Comparison of ENCODE assay signal across 15 cellular contexts in genomic region chr1:101280942-101281654, GRCh38. TPM values are rescaled to one million over a fixed set of nuclear protein-coding genes. Genes with fewer than 3 reads are reported as not detected.
DNase-seq lines count a peak whose midpoint lies in the region; ATAC-seq and TF ChIP-seq lines count a peak whose summit lies in the region.
"Had no signal": no experiment of that assay in that cellular context is flagged by ENCODE, and none has a peak within 500 bp of the region (broad histone marks: within the 10 kb centered on the region; RNA-seq: fewer than 3 reads in every experiment).

No MANE protein-coding gene starts in this region.

- H3K36me3 Mint-ChIP-seq in activated CD8-positive, alpha-beta memory T cell treated with anti-CD3 and anti-CD28 coated beads, Interleukin-2, amount 10 ng/mL, durations not matched to agents 7 days and 5 days: peaks cover 6% of the 10 kb centered on the region
- no peaks in the 10 kb centered on the region for H3K36me3 Mint-ChIP-seq in CD8-positive, alpha-beta memory T cell
- H3K36me3 Mint-ChIP-seq in central memory CD8-positive, alpha-beta T cell (ENCODE audit: insufficient read depth): peaks cover 5% of the 10 kb centered on the region
- peaks cover 6% of the 10 kb centered on the region for H3K36me3 Mint-ChIP-seq in stimulated activated effector memory CD8-positive, alpha-beta T cell treated with anti-CD3 and anti-CD28 coated beads, Interleukin-12 subunit alpha, Interleukin-12 subunit beta, amount 100 ng/mL, for 72 hours

- H3K4me1 ChIP-seq in CD8-positive, alpha-beta memory T cell (ENCODE audit: insufficient read depth, low read length): peaks cover 98% of the 10 kb centered on the region
- H3K4me1 ChIP-seq in hepatocyte (ENCODE audit: insufficient read depth): peaks cover 19% of the 10 kb centered on the region

- H3K79me2 ChIP-seq in hepatocyte: no peaks in the 10 kb centered on the region

- WGBS in hepatocyte (ENCODE audit: low lambda C conversion rate, missing lambda C conversion rate): 90% methylated on average over 4 of the region's 4 CpGs

- no peak for TF ChIP-seq CTCF in hepatocyte (IDR thresholded peaks at IDR 0.05; ENCODE audit: poor library complexity)

- peaks cover 3% of the 10 kb centered on the region for H3K9me3 Mint-ChIP-seq in activated CD8-positive, alpha-beta memory T cell treated with anti-CD3 and anti-CD28 coated beads, Interleukin-2, amount 10 ng/mL, durations not matched to agents 7 days and 5 days (ENCODE audit: low read depth)
- no peaks in the 10 kb centered on the region for H3K9me3 Mint-ChIP-seq in CD8-positive, alpha-beta memory T cell
- no peaks in the 10 kb centered on the region for H3K9me3 Mint-ChIP-seq in central memory CD8-positive, alpha-beta T cell
- no peaks in the 10 kb centered on the region for H3K9me3 Mint-ChIP-seq in stimulated activated effector memory CD8-positive, alpha-beta T cell treated with anti-CD3 and anti-CD28 coated beads, Interleukin-12 subunit alpha, Interleukin-12 subunit beta, amount 100 ng/mL, for 72 hours

- DNase-seq in activated CD8-positive, alpha-beta memory T cell treated with anti-CD3 and anti-CD28 coated beads, Interleukin-2, amount 10 ng/mL, durations not matched to agents 7 days and 5 days: no peak
- DNase-seq in activated CD8-positive, alpha-beta memory T cell treated with anti-CD3 and anti-CD28 coated beads, Interleukin-2, amount 50 U/mL, for 48 hours: no peak
- DNase-seq in CD8-positive, alpha-beta memory T cell: no peak
- DNase-seq in central memory CD8-positive, alpha-beta T cell (ENCODE audit: low spot score in 2 of 2): no peak
- no peak for DNase-seq in stimulated activated effector memory CD8-positive, alpha-beta T cell treated with anti-CD3 and anti-CD28 coated beads, Interleukin-12 subunit alpha, Interleukin-12 subunit beta, amount 100 ng/mL, for 72 hours (ENCODE audit: low spot score in 2 of 2)
- DNase-seq in RKO (ENCODE audit: low spot score): no peak
- no peak for DNase-seq in hepatocyte (ENCODE audit: low spot score)
- DNase-seq: AML-193, Karpas-422, NCI-H1105 treated with DMSO at 0.1 percent for 48 hours, NCI-H187, NCI-H748 treated with DMSO at 0.1 percent for 48 hours, Right ventricle myocardium superior had no signal

- H4K20me1 ChIP-seq in hepatocyte (ENCODE audit: insufficient read depth, poor library complexity, severe bottlenecking): no peaks in the 10 kb centered on the region

- H3K4me2 ChIP-seq in hepatocyte: no peak overlapping the region

- H3K27ac Mint-ChIP-seq in activated CD8-positive, alpha-beta memory T cell treated with anti-CD3 and anti-CD28 coated beads, Interleukin-2, amount 10 ng/mL, durations not matched to agents 7 days and 5 days: peak overlapping the region; percentile 16
- peak overlapping the region; percentile 83 to 99 (median 94) for H3K27ac Mint-ChIP-seq in CD8-positive, alpha-beta memory T cell
- H3K27ac Mint-ChIP-seq in central memory CD8-positive, alpha-beta T cell (ENCODE audit: low read depth): peak overlapping the region; percentile 97
- H3K27ac Mint-ChIP-seq in stimulated activated effector memory CD8-positive, alpha-beta T cell treated with anti-CD3 and anti-CD28 coated beads, Interleukin-12 subunit alpha, Interleukin-12 subunit beta, amount 100 ng/mL, for 72 hours: peak overlapping the region; percentile 61

- H3K4me3 Mint-ChIP-seq in activated CD8-positive, alpha-beta memory T cell treated with anti-CD3 and anti-CD28 coated beads, Interleukin-2, amount 10 ng/mL, durations not matched to agents 7 days and 5 days: no peak overlapping the region
- H3K4me3 Mint-ChIP-seq in CD8-positive, alpha-beta memory T cell: peak overlapping the region in 6 of 7 donors; percentile 16 to 87 (median 66)
- H3K4me3 Mint-ChIP-seq in central memory CD8-positive, alpha-beta T cell: peak overlapping the region; percentile 45
- H3K4me3 Mint-ChIP-seq in stimulated activated effector memory CD8-positive, alpha-beta T cell treated with anti-CD3 and anti-CD28 coated beads, Interleukin-12 subunit alpha, Interleukin-12 subunit beta, amount 100 ng/mL, for 72 hours: peak overlapping the region; percentile 8

- CTCF ChIA-PET in activated CD8-positive, alpha-beta memory T cell treated with anti-CD3 and anti-CD28 coated beads, Interleukin-2, amount 10 ng/mL, durations not matched to agents 7 days and 5 days (lab: Charles Lee): interaction anchor here (0.7 to 3.8 kb wide), 6 partner anchors 7 to 37 kb away, joined by 3 to 20 read pairs (median 4); no protein-coding TSS in a partner anchor
- CTCF ChIA-PET in CD8-positive, alpha-beta memory T cell (lab: Charles Lee): interaction anchor here (0.8 to 4.7 kb wide), 9 partner anchors 7 to 360 kb away, joined by 3 to 36 read pairs (median 3); no protein-coding TSS in a partner anchor

- no peaks in the 10 kb centered on the region for H3K9me3 ChIP-seq in CD8-positive, alpha-beta memory T cell (ENCODE audit: low read length)
- H3K9me3 ChIP-seq in hepatocyte (ENCODE audit: low read depth): no peaks in the 10 kb centered on the region
- H3K9me3 ChIP-seq: HAP-1 had no signal

- H3K4me3 ChIP-seq in CD8-positive, alpha-beta memory T cell (ENCODE audit: low read length): peak overlapping the region; percentile 19
- H3K4me3 ChIP-seq in hepatocyte: no peak overlapping the region
- H3K4me3 ChIP-seq: HAP-1 had no signal

- peaks cover 5% of the 10 kb centered on the region for H3K27me3 Mint-ChIP-seq in activated CD8-positive, alpha-beta memory T cell treated with anti-CD3 and anti-CD28 coated beads, Interleukin-2, amount 10 ng/mL, durations not matched to agents 7 days and 5 days
- no peaks in the 10 kb centered on the region for H3K27me3 Mint-ChIP-seq in CD8-positive, alpha-beta memory T cell
- no peaks in the 10 kb centered on the region for H3K27me3 Mint-ChIP-seq in central memory CD8-positive, alpha-beta T cell

- H3K36me3 ChIP-seq in CD8-positive, alpha-beta memory T cell (ENCODE audit: insufficient read depth, low read length): no peaks in the 10 kb centered on the region
- H3K36me3 ChIP-seq in hepatocyte (replicated peaks; ENCODE audit: insufficient read depth, low read depth): no peaks in the 10 kb centered on the region
- H3K36me3 ChIP-seq: HAP-1 had no signal

- H3K27me3 ChIP-seq in CD8-positive, alpha-beta memory T cell (ENCODE audit: insufficient read depth, low read length, poor library complexity, severe bottlenecking): no peaks in the 10 kb centered on the region
- H3K27me3 ChIP-seq in hepatocyte: no peaks in the 10 kb centered on the region

- H2AFZ ChIP-seq in hepatocyte: no peak overlapping the region

- no peaks in the 10 kb centered on the region for H3K9me2 ChIP-seq in hepatocyte (replicated peaks; ENCODE audit: insufficient read depth)

- peaks cover 66% of the 10 kb centered on the region for H3K4me1 Mint-ChIP-seq in activated CD8-positive, alpha-beta memory T cell treated with anti-CD3 and anti-CD28 coated beads, Interleukin-2, amount 10 ng/mL, durations not matched to agents 7 days and 5 days
- H3K4me1 Mint-ChIP-seq in CD8-positive, alpha-beta memory T cell: peaks cover 97 to 100% (median 99%) of the 10 kb centered on the region in 3 donors
- peaks cover 95% of the 10 kb centered on the region for H3K4me1 Mint-ChIP-seq in central memory CD8-positive, alpha-beta T cell
- peaks cover 93% of the 10 kb centered on the region for H3K4me1 Mint-ChIP-seq in stimulated activated effector memory CD8-positive, alpha-beta T cell treated with anti-CD3 and anti-CD28 coated beads, Interleukin-12 subunit alpha, Interleukin-12 subunit beta, amount 100 ng/mL, for 72 hours

- POLR2A ChIA-PET in CD8-positive, alpha-beta memory T cell (lab: Charles Lee): interaction anchor here (0.7 to 0.9 kb wide), 2 partner anchors 34 to 46 kb away, joined by 3 to 4 read pairs; no protein-coding TSS in a partner anchor

- ATAC-seq in activated CD8-positive, alpha-beta memory T cell treated with anti-CD3 and anti-CD28 coated beads, Interleukin-2, amount 10 ng/mL, durations not matched to agents 7 days and 5 days: no peak
- no peak for ATAC-seq in central memory CD8-positive, alpha-beta T cell (replicated peaks; ENCODE audit: extremely low read depth, poor library complexity, severe bottlenecking)
- ATAC-seq in stimulated activated effector memory CD8-positive, alpha-beta T cell treated with anti-CD3 and anti-CD28 coated beads, Interleukin-12 subunit alpha, Interleukin-12 subunit beta, amount 100 ng/mL, for 72 hours: no peak
- ATAC-seq: Panc1 had no signal

- no peak overlapping the region for H3K27ac ChIP-seq in CD8-positive, alpha-beta memory T cell (ENCODE audit: low read depth, low read length)
- no peak overlapping the region for H3K27ac ChIP-seq in hepatocyte

RNA-seq across cellular contexts. Expression of gene S1PR1, which starts 44.3 kb away (rescaled TPM):
- total RNA-seq in activated CD8-positive, alpha-beta memory T cell treated with anti-CD3 and anti-CD28 coated beads, Interleukin-2, amount 10 ng/mL, durations not matched to agents 7 days and 5 days: 10 to 100 TPM; 56.0 to 68.2 TPM
- 100 to 1,000 TPM; 118 to 123 TPM for total RNA-seq in CD8-positive, alpha-beta memory T cell
- polyA plus RNA-seq in CD8-positive, alpha-beta memory T cell: 203 TPM
- total RNA-seq in hepatocyte: 8.7 and 9.3 TPM in 2 replicates
- polyA plus RNA-seq in hepatocyte: 9.3 and 10.0 TPM in 2 replicates

Comparison
In these comparisons a context has a peak if more than half of its experiments do, and no peak if none do; other contexts are left out.
1. H3K27ac Mint-ChIP-seq: peak in every context shown above with its lines; median percentile 97 in central memory CD8-positive, alpha-beta T cell; 94 in CD8-positive, alpha-beta memory T cell; 61 in stimulated activated effector memory CD8-positive, alpha-beta T cell treated with anti-CD3 and anti-CD28 coated beads, Interleukin-12 subunit alpha, Interleukin-12 subunit beta, amount 100 ng/mL, for 72 hours; 16 in activated CD8-positive, alpha-beta memory T cell treated with anti-CD3 and anti-CD28 coated beads, Interleukin-2, amount 10 ng/mL, durations not matched to agents 7 days and 5 days.